In the genomic region with DNA sequence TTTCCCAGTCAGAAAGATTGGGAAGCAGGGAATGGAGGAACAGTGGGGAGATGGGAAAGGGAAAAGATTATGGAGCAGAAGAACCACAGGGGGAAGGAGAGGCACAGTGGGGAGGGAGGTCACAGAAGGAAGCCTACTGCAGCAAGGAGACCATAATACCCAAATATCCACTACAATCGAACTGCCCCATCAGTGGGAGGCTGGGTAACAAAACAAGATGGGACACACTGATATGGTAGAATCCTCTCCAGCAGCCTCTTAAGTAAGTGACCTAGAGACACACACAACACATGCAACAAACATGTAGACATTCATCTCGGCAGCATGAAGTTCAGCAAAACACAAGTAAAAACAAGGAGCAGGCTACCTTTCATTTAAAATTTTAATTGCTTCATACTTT, we compare ENCODE assay signal across 25 cellular contexts.
"Had no signal": no experiment of that assay in that cellular context is flagged by ENCODE, and none has a peak within 500 bp of the region (broad histone marks: within the 10 kb centered on the region; RNA-seq: fewer than 3 reads in every experiment).

No MANE protein-coding gene starts in this region.

- H3K9me3 ChIP-seq: esophagus squamous epithelium, gastrocnemius medialis, heart right ventricle, left lung, lower lobe of right lung, mucosa of descending colon had no signal

- H3K9me3 Mint-ChIP-seq: mesothelial cell of epicardium had no signal

- DNase-seq: dermis blood vessel endothelial cell; dorsolateral prefrontal cortex; effector CD4-positive, alpha-beta T cell; effector memory CD4-positive, alpha-beta T cell; esophagus squamous epithelium; foreskin fibroblast; foreskin melanocyte; gastrocnemius medialis; glutamatergic neuron; head of caudate nucleus; heart right ventricle; hippocampal formation; left cardiac atrium; left lung; left ventricle myocardium superior; lower lobe of right lung; mesenchymal stem cell; mucosa of descending colon had no signal

- ATAC-seq: esophagus mucosa, gastrocnemius medialis, heart right ventricle, left cardiac atrium, left lung, left ventricle myocardium superior, lower lobe of right lung, mucosa of descending colon had no signal

- H3K4me3 Mint-ChIP-seq: mesothelial cell of epicardium had no signal

- H3K27me3 ChIP-seq: gastrocnemius medialis had no signal

- H3K27ac ChIP-seq: coronary artery, dorsolateral prefrontal cortex, esophagus squamous epithelium, gastrocnemius medialis, heart right ventricle, left lung, lower lobe of right lung had no signal

- FAIRE-seq: colon, endothelial cell of umbilical vein, islet of Langerhans, keratinocyte had no signal

- H3K4me3 ChIP-seq: coronary artery, dorsolateral prefrontal cortex, esophagus squamous epithelium, gastrocnemius medialis, heart right ventricle, left lung, lower lobe of right lung, mucosa of descending colon had no signal

- H3K36me3 ChIP-seq: esophagus squamous epithelium, gastrocnemius medialis, heart right ventricle, left lung, lower lobe of right lung had no signal

- H3K36me3 Mint-ChIP-seq: mesothelial cell of epicardium had no signal

- H3K27ac Mint-ChIP-seq: mesothelial cell of epicardium had no signal
